13 cellular contexts compared by ENCODE assay signal in genomic region chr18:34738173-34738894, GRCh38. TPM values are rescaled to one million over a fixed set of nuclear protein-coding genes. Genes with fewer than 3 reads are reported as not detected.
DNase-seq lines count a peak whose midpoint lies in the region; ATAC-seq, FAIRE-seq and TF ChIP-seq lines count a peak whose summit lies in the region.
"Had no signal": no experiment of that assay in that cellular context is flagged by ENCODE, and none has a peak within 500 bp of the region (broad histone marks: within the 10 kb centered on the region; RNA-seq: fewer than 3 reads in every experiment).

No MANE protein-coding gene starts in this region.

- H3K4me1 ChIP-seq in right cardiac atrium (ENCODE audit: control insufficient read depth, insufficient read depth, low read length) (no peaks in the 10 kb centered on the region), testis (no peaks in the 10 kb centered on the region), uterus (no peaks in the 10 kb centered on the region)
- H3K4me1 ChIP-seq: vagina had no signal

- no peak overlapping the region for H3K4me3 ChIP-seq in right cardiac atrium (ENCODE audit: low read length)
- H3K4me3 ChIP-seq in testis = no peak overlapping the region
- no peak overlapping the region for H3K4me3 ChIP-seq in uterus
- H3K4me3 ChIP-seq: vagina had no signal

- peak overlapping the region in 4 of 5 experiments; percentile 66 to 93 (median 78) for H3K27ac Mint-ChIP-seq in brain
- H3K27ac Mint-ChIP-seq in natural killer cell treated with Interleukin-12 subunit alpha and Interleukin-12 subunit beta and Interleukin-15 and Interleukin-18, amount 100 ng/mL, for 72 hours = no peak overlapping the region
- H3K27ac Mint-ChIP-seq: activated CD4-positive, alpha-beta T cell treated with anti-CD3 and anti-CD28 coated beads for 36 hours; activated naive CD8-positive, alpha-beta T cell treated with anti-CD3 and anti-CD28 coated beads, Interleukin-2, amount 50 U/mL, for 24 hours; naive thymus-derived CD4-positive, alpha-beta T cell had no signal

- H3K9me3 Mint-ChIP-seq in brain = no peaks in the 10 kb centered on the region
- no peaks in the 10 kb centered on the region for H3K9me3 Mint-ChIP-seq in natural killer cell treated with Interleukin-12 subunit alpha and Interleukin-12 subunit beta and Interleukin-15 and Interleukin-18, amount 100 ng/mL, for 72 hours
- H3K9me3 Mint-ChIP-seq: activated naive CD8-positive, alpha-beta T cell treated with anti-CD3 and anti-CD28 coated beads, Interleukin-2, amount 50 U/mL, for 24 hours had no signal

- no peak for FAIRE-seq in GM19239 (lab: Jason Lieb, UNC)

- DNase-seq in NCI-H510A treated with DMSO at 0.1 percent for 48 hours (lab: John Stamatoyannopoulos, UW) = peak; percentile 79
- no peak for DNase-seq in NCI-H510A (lab: John Stamatoyannopoulos, UW)
- DNase-seq in right cardiac atrium = peak in 1 of 3 donors; percentile 39
- DNase-seq in testis = peak; percentile 13
- DNase-seq in uterus = no peak
- DNase-seq in natural killer cell treated with Interleukin-12 subunit alpha and Interleukin-12 subunit beta and Interleukin-15 and Interleukin-18, amount 100 ng/mL, for 72 hours (ENCODE audit: low spot score) = no peak
- no peak for DNase-seq in GM19239 (ENCODE audit: insufficient read length, low spot score)
- DNase-seq: activated CD4-positive, alpha-beta T cell treated with anti-CD3 and anti-CD28 coated beads for 36 hours; activated naive CD8-positive, alpha-beta T cell treated with anti-CD3 and anti-CD28 coated beads, Interleukin-2, amount 50 U/mL, for 24 hours; glutamatergic neuron; naive thymus-derived CD4-positive, alpha-beta T cell had no signal

- H3K9me3 ChIP-seq in right cardiac atrium (ENCODE audit: control insufficient read depth, low read length) (no peaks in the 10 kb centered on the region), testis (no peaks in the 10 kb centered on the region), uterus (no peaks in the 10 kb centered on the region)
- H3K9me3 ChIP-seq: vagina had no signal

- H3K4me3 Mint-ChIP-seq in brain = peak overlapping the region in 4 of 5 experiments; percentile 49 to 68 (median 64)
- no peak overlapping the region for H3K4me3 Mint-ChIP-seq in natural killer cell treated with Interleukin-12 subunit alpha and Interleukin-12 subunit beta and Interleukin-15 and Interleukin-18, amount 100 ng/mL, for 72 hours
- H3K4me3 Mint-ChIP-seq: activated CD4-positive, alpha-beta T cell treated with anti-CD3 and anti-CD28 coated beads for 36 hours; activated naive CD8-positive, alpha-beta T cell treated with anti-CD3 and anti-CD28 coated beads, Interleukin-2, amount 50 U/mL, for 24 hours; naive thymus-derived CD4-positive, alpha-beta T cell had no signal

- H3K27me3 ChIP-seq in right cardiac atrium (ENCODE audit: control insufficient read depth, insufficient read depth) (no peaks in the 10 kb centered on the region), testis (no peaks in the 10 kb centered on the region), uterus (no peaks in the 10 kb centered on the region)
- H3K27me3 ChIP-seq: vagina had no signal

- TF ChIP-seq CTCF in brain (conservative IDR thresholded peaks at IDR 0.05) (no peak), testis (IDR thresholded peaks at IDR 0.05) (no peak), uterus (IDR thresholded peaks at IDR 0.05) (no peak)

- no peaks in the 10 kb centered on the region for H3K36me3 Mint-ChIP-seq in brain
- no peaks in the 10 kb centered on the region for H3K36me3 Mint-ChIP-seq in natural killer cell treated with Interleukin-12 subunit alpha and Interleukin-12 subunit beta and Interleukin-15 and Interleukin-18, amount 100 ng/mL, for 72 hours
- H3K36me3 Mint-ChIP-seq: naive thymus-derived CD4-positive, alpha-beta T cell had no signal

- H3K36me3 ChIP-seq in testis (ENCODE audit: low read depth, missing control alignments) (no peaks in the 10 kb centered on the region), uterus (no peaks in the 10 kb centered on the region)
- H3K36me3 ChIP-seq: vagina had no signal

- H3K27ac ChIP-seq in right cardiac atrium (ENCODE audit: low read length) (peak overlapping the region; percentile 38), testis (no peak overlapping the region), uterus (no peak overlapping the region)
- H3K27ac ChIP-seq: vagina had no signal

- 47% methylated on average over 9 of the region's 9 CpGs for WGBS in right cardiac atrium
- 53 to 62% methylated on average over 9 of the region's 9 CpGs for WGBS in testis, 2 donors

- peak; percentile 65 to 80 for ATAC-seq in right cardiac atrium
- ATAC-seq in natural killer cell treated with Interleukin-12 subunit alpha and Interleukin-12 subunit beta and Interleukin-15 and Interleukin-18, amount 100 ng/mL, for 72 hours = no peak
- ATAC-seq: activated CD4-positive, alpha-beta T cell treated with anti-CD3 and anti-CD28 coated beads for 36 hours; activated naive CD8-positive, alpha-beta T cell treated with anti-CD3 and anti-CD28 coated beads, Interleukin-2, amount 50 U/mL, for 24 hours; naive thymus-derived CD4-positive, alpha-beta T cell had no signal

- no peaks in the 10 kb centered on the region for H3K27me3 Mint-ChIP-seq in brain
- peaks cover 0 to 12% of the 10 kb centered on the region in 2 donors for H3K27me3 Mint-ChIP-seq in natural killer cell treated with Interleukin-12 subunit alpha and Interleukin-12 subunit beta and Interleukin-15 and Interleukin-18, amount 100 ng/mL, for 72 hours
- H3K27me3 Mint-ChIP-seq: activated CD4-positive, alpha-beta T cell treated with anti-CD3 and anti-CD28 coated beads for 36 hours had no signal

- intact Hi-C loops in right cardiac atrium (cut with DNase I) (no loop called here), testis (cut with DNase I; ENCODE audit: low total_unique reads) (no loop called here), uterus (cut with DNase I; ENCODE audit: low total_unique reads) (no loop called here)

- TF ChIP-seq POLR2A in testis (IDR thresholded peaks at IDR 0.05) (no peak), uterus (IDR thresholded peaks at IDR 0.05) (no peak)

- peaks cover 36% of the 10 kb centered on the region for H3K4me1 Mint-ChIP-seq in brain
- H3K4me1 Mint-ChIP-seq in natural killer cell treated with Interleukin-12 subunit alpha and Interleukin-12 subunit beta and Interleukin-15 and Interleukin-18, amount 100 ng/mL, for 72 hours (ENCODE audit: low read depth in 2 of 2) = no peaks in the 10 kb centered on the region
- H3K4me1 Mint-ChIP-seq: activated CD4-positive, alpha-beta T cell treated with anti-CD3 and anti-CD28 coated beads for 36 hours; activated naive CD8-positive, alpha-beta T cell treated with anti-CD3 and anti-CD28 coated beads, Interleukin-2, amount 50 U/mL, for 24 hours; naive thymus-derived CD4-positive, alpha-beta T cell had no signal

RNA-seq across cellular contexts. Expression of gene DTNA, which starts 28.2 kb away (rescaled TPM):
- polyA plus RNA-seq in brain (ENCODE audit: insufficient read depth, low read depth, low replicate concordance) (114 TPM), right cardiac atrium (131 TPM), testis (ENCODE audit: insufficient read depth, low read depth, low replicate concordance) (18.9 TPM)
- total RNA-seq in right cardiac atrium (100 to 1,000 TPM; 139 to 175 (median 155) TPM), testis (10 to 100 TPM; 69.1 to 96.0 TPM), uterus (100 to 1,000 TPM in 1 of 4 donors, 10 to 100 TPM in 3; 13.8 to 229 (median 43.0) TPM)
- total RNA-seq in natural killer cell treated with Interleukin-12 subunit alpha and Interleukin-12 subunit beta and Interleukin-15 and Interleukin-18, amount 100 ng/mL, for 72 hours = not detected
- polyA plus RNA-seq: naive thymus-derived CD4-positive, alpha-beta T cell had no signal

Comparison
In these comparisons a context has a peak if more than half of its experiments do, and no peak if none do; other contexts are left out.
1. DNase-seq: peak in NCI-H510A treated with DMSO at 0.1 percent for 48 hours (single experiment) and testis (single experiment); none in NCI-H510A (single experiment), uterus (0 of 2), natural killer cell treated with Interleukin-12 subunit alpha and Interleukin-12 subunit beta and Interleukin-15 and Interleukin-18, amount 100 ng/mL, for 72 hours (single experiment) and GM19239 (single experiment).
2. H3K27ac Mint-ChIP-seq: peak in brain (4 of 5); none in natural killer cell treated with Interleukin-12 subunit alpha and Interleukin-12 subunit beta and Interleukin-15 and Interleukin-18, amount 100 ng/mL, for 72 hours (0 of 2).
3. ATAC-seq: peak in right cardiac atrium (2 of 2); none in natural killer cell treated with Interleukin-12 subunit alpha and Interleukin-12 subunit beta and Interleukin-15 and Interleukin-18, amount 100 ng/mL, for 72 hours (0 of 2).
4. RNA of gene DTNA, which starts 28.2 kb away (total RNA-seq): 139 to 175 TPM in right cardiac atrium, 69.1 to 96.0 TPM in testis and 13.8 to 229 TPM in uterus; not detected in natural killer cell treated with Interleukin-12 subunit alpha and Interleukin-12 subunit beta and Interleukin-15 and Interleukin-18, amount 100 ng/mL, for 72 hours; every median in the first group is over 10 times any median in the second.